In the genomic region with DNA sequence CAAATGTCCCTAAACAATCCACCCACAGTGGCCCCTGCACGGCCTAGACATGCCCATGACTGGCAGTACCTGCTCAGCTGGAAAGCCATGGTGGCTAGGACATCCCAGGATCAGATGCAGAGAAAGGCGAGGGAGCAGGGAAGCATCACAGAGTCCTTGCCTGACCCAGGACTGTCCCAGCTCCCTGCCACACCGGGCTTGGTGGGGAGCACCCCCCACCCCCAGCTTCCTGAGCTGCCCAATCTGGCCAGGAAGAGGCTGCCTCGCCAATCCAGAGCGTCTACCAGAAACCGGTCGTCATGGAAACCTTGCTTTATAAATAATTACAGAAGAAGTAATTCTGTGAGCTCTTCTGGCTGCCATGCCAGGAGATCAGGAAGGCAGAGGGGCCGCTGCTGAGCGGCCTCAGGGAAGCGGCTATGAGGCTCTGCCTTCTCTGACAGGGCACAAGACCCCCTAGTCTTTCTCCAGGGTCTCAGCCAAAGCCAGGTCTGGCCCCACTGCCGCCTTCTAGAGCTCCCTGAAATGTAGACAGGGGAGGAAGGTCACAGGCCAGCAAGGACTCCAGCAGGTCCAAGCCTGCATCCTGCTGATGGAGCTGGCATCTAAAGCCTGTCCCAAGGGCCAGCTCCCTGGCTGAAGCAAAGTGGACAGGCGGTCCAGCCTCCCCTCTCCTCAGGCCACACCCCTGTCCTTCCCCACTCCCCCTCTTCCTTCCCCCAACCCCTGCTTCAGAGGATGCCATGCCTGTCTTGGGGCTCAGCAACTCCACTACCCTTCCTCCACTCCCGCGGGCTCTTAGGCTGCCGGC, we compare ENCODE assay signal across 8 cellular contexts. TPM values are rescaled to one million over a fixed set of nuclear protein-coding genes. Genes with fewer than 3 reads are reported as not detected.
DNase-seq lines count a peak whose midpoint lies in the region; ATAC-seq and TF ChIP-seq lines count a peak whose summit lies in the region.

No MANE protein-coding gene starts in this region.

- no TSS peak for BruUV-seq in HCT116 (replicated peaks; lab: Mats Ljungman, UMichigan)

- peak overlapping the region; percentile 86 for H3K27ac Mint-ChIP-seq in activated CD4-positive, alpha-beta T cell treated with anti-CD3 and anti-CD28 coated beads for 36 hours
- H3K27ac Mint-ChIP-seq in endothelial cell (ENCODE audit: unreplicated experiment) (peak overlapping the region; percentile 74), neural crest cell (ENCODE audit: unreplicated experiment) (peak overlapping the region; percentile 57)

- H3K9ac ChIP-seq in HCT116 (ENCODE audit: low read length): peak overlapping the region; percentile 27; the same call in 1 of the 2 replicates

- no peaks in the 10 kb centered on the region for H4K20me1 ChIP-seq in HCT116 (ENCODE audit: insufficient read depth)

- CTCF ChIA-PET in HCT116 (lab: Charles Lee): interaction anchor here (1.1 to 1.3 kb wide), 4 partner anchors 20 to 79 kb away, joined by 3 to 5 read pairs (median 4); a partner anchor contains a TSS
- CTCF ChIA-PET in activated CD4-positive, alpha-beta T cell treated with anti-CD3 and anti-CD28 coated beads for 36 hours (lab: Charles Lee): interaction anchor here (0.6 to 3.3 kb wide), 12 partner anchors 19 to 308 kb away, joined by 3 to 14 read pairs (median 3); a partner anchor contains a TSS

- peaks cover 52% of the 10 kb centered on the region for H3K4me1 Mint-ChIP-seq in activated CD4-positive, alpha-beta T cell treated with anti-CD3 and anti-CD28 coated beads for 36 hours
- H3K4me1 Mint-ChIP-seq in endothelial cell (ENCODE audit: unreplicated experiment): peaks cover 4% of the 10 kb centered on the region
- H3K4me1 Mint-ChIP-seq in neural crest cell: peaks cover 45% of the 10 kb centered on the region

- no peaks in the 10 kb centered on the region for H3K9me3 Mint-ChIP-seq in activated CD4-positive, alpha-beta T cell treated with anti-CD3 and anti-CD28 coated beads for 36 hours (ENCODE audit: low read depth)
- no peaks in the 10 kb centered on the region for H3K9me3 Mint-ChIP-seq in endothelial cell (ENCODE audit: unreplicated experiment)
- no peaks in the 10 kb centered on the region for H3K9me3 Mint-ChIP-seq in neural crest cell

- H3K36me3 ChIP-seq in HCT116 (ENCODE audit: control insufficient read depth in 1 of 2, insufficient read depth in 2 of 2, low read length in 2 of 2): peaks cover 0 to 3% of the 10 kb centered on the region in 2 experiments; a peak in 1 of 4 replicates

- no peak overlapping the region for H2AFZ ChIP-seq in HCT116 (ENCODE audit: low read depth, low read length, poor library complexity, severe bottlenecking)

- peak overlapping the region; percentile 51 for H3K27ac ChIP-seq in HCT116 (ENCODE audit: low read depth, low read length)

- no peaks in the 10 kb centered on the region for H3K27me3 Mint-ChIP-seq in activated CD4-positive, alpha-beta T cell treated with anti-CD3 and anti-CD28 coated beads for 36 hours
- H3K27me3 Mint-ChIP-seq in endothelial cell (ENCODE audit: unreplicated experiment): peaks cover 6% of the 10 kb centered on the region
- H3K27me3 Mint-ChIP-seq in neural crest cell (ENCODE audit: low read depth): no peaks in the 10 kb centered on the region

- intact Hi-C loops in HCT116 (cut with micrococcal nuclease): no loop called here
- intact Hi-C loops in activated CD4-positive, alpha-beta T cell treated with anti-CD3 and anti-CD28 coated beads for 36 hours (cut with DNase I, micrococcal nuclease): loop anchor here (1.0 to 5.0 kb wide), 5 partner anchors 34 to 426 kb away; a partner anchor contains a TSS

- peak overlapping the region; percentile 24 for H3K4me2 ChIP-seq in HCT116 (ENCODE audit: low read length)

- no peak for TF ChIP-seq POLR2A in HCT116 (IDR thresholded peaks at IDR 0.05; ENCODE audit: borderline replicate concordance, extremely low read depth, insufficient read depth, insufficient read length)

- H3K4me3 ChIP-seq in HCT116 (replicated peaks in 1 of 2; ENCODE audit: low read depth in 1 of 2, low read length in 2 of 2): no peak overlapping the region

- peak overlapping the region; percentile 57 for H3K4me3 Mint-ChIP-seq in activated CD4-positive, alpha-beta T cell treated with anti-CD3 and anti-CD28 coated beads for 36 hours
- H3K4me3 Mint-ChIP-seq in endothelial cell (ENCODE audit: unreplicated experiment) (no peak overlapping the region), neural crest cell (no peak overlapping the region)

- POLR2A ChIA-PET in HCT116 (lab: Charles Lee): no interaction called here
- POLR2A ChIA-PET in activated CD4-positive, alpha-beta T cell treated with anti-CD3 and anti-CD28 coated beads for 36 hours (lab: Charles Lee): interaction anchor here (1.2 kb wide), 1 partner anchor 33 kb away, joined by 4 read pairs; no protein-coding TSS in a partner anchor

- no peak for TF ChIP-seq CTCF in HCT116 (IDR thresholded peaks at IDR 0.05 in 2 of 3, conservative IDR thresholded peaks at IDR 0.05 in 1 of 3; ENCODE audit: borderline replicate concordance in 1 of 3, insufficient read depth in 1 of 3, low read depth in 2 of 3, low read length in 2 of 3)
- no peak for TF ChIP-seq CTCF in endothelial cell (IDR thresholded peaks at IDR 0.05; ENCODE audit: unreplicated experiment)
- no peak for TF ChIP-seq CTCF in neural crest cell (conservative IDR thresholded peaks at IDR 0.05)

- no peaks in the 10 kb centered on the region for H3K27me3 ChIP-seq in HCT116 (ENCODE audit: insufficient read depth, low read length)

- H3K79me2 ChIP-seq in HCT116 (ENCODE audit: insufficient read depth, low read length): peaks cover 66% of the 10 kb centered on the region

- no peaks in the 10 kb centered on the region for H3K9me3 ChIP-seq in HCT116 (ENCODE audit: control insufficient read depth in 1 of 2, insufficient read depth in 1 of 2, low read depth in 1 of 2, low read length in 2 of 2)

- ATAC-seq in HCT116: no peak
- ATAC-seq in activated CD4-positive, alpha-beta T cell treated with anti-CD3 and anti-CD28 coated beads for 36 hours: peak; percentile 64

- no peak for TF ChIP-seq RAD21 in HCT116 (IDR thresholded peaks at IDR 0.05; ENCODE audit: low read depth)

- H3K9me2 ChIP-seq in HCT116 (ENCODE audit: insufficient read depth): no peaks in the 10 kb centered on the region

- RAD21 ChIA-PET in HCT116 (lab: Charles Lee; ENCODE audit: low non-redundant PET in 1 of 2, low total read pairs in 2 of 2, uncharacterized antibody in 2 of 2, unreplicated experiment in 2 of 2): interaction anchor here in 1 of 2 experiments (0.6 kb wide), 1 partner anchor 283 kb away, joined by 3 read pairs; no protein-coding TSS in a partner anchor

- DNase-seq in D341Med (ENCODE audit: low spot score) (peak; percentile 33), HCT116 (ENCODE audit: low read depth, low spot score) (no peak), endothelial cell (ENCODE audit: low spot score) (peak; percentile 42), neural crest cell (ENCODE audit: low read depth, low spot score) (no peak), HPDE6-E6E7 (ENCODE audit: extremely low spot score) (no peak), GM03348 (ENCODE audit: low spot score) (no peak), HuH-7 (ENCODE audit: low spot score) (no peak)
- peak; percentile 72 for DNase-seq in activated CD4-positive, alpha-beta T cell treated with anti-CD3 and anti-CD28 coated beads for 36 hours

- H3K4me1 ChIP-seq in HCT116 (ENCODE audit: control insufficient read depth in 1 of 2, insufficient read depth in 2 of 2, low read length in 2 of 2): peaks cover 40 to 69% of the 10 kb centered on the region in 2 experiments

- peaks cover 3% of the 10 kb centered on the region for H3K36me3 Mint-ChIP-seq in activated CD4-positive, alpha-beta T cell treated with anti-CD3 and anti-CD28 coated beads for 36 hours (ENCODE audit: low read depth)
- H3K36me3 Mint-ChIP-seq in endothelial cell (ENCODE audit: low read depth, unreplicated experiment) (no peaks in the 10 kb centered on the region), neural crest cell (ENCODE audit: low read depth) (peaks cover 10% of the 10 kb centered on the region)

TF ChIP-seq in HCT116, 20 proteins besides CTCF, POLR2A, EP300 and RAD21:
- TF ChIP-seq SP1 (IDR thresholded peaks at IDR 0.05; ENCODE audit: low read depth) (no peak), SIN3A (IDR thresholded peaks at IDR 0.05; ENCODE audit: low read depth) (no peak), EZH2phosphoT487 (IDR thresholded peaks at IDR 0.05; ENCODE audit: borderline replicate concordance) (no peak), FOSL1 (IDR thresholded peaks at IDR 0.05; ENCODE audit: low read depth) (no peak)
- TF ChIP-seq, protein P1, sequence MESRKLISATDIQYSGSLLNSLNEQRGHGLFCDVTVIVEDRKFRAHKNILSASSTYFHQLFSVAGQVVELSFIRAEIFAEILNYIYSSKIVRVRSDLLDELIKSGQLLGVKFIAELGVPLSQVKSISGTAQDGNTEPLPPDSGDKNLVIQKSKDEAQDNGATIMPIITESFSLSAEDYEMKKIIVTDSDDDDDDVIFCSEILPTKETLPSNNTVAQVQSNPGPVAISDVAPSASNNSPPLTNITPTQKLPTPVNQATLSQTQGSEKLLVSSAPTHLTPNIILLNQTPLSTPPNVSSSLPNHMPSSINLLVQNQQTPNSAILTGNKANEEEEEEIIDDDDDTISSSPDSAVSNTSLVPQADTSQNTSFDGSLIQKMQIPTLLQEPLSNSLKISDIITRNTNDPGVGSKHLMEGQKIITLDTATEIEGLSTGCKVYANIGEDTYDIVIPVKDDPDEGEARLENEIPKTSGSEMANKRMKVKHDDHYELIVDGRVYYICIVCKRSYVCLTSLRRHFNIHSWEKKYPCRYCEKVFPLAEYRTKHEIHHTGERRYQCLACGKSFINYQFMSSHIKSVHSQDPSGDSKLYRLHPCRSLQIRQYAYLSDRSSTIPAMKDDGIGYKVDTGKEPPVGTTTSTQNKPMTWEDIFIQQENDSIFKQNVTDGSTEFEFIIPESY (IDR thresholded peaks at IDR 0.05; ENCODE audit: extremely low read depth, insufficient replicate concordance, low read length): no peak

RNA-seq across cellular contexts. Expression of a gene that starts 34.6 kb away (rescaled TPM):
- total RNA-seq in HCT116 (2021; ENCODE audit: unreplicated experiment): 162 TPM
- 206 TPM in 2 replicates for polyA plus RNA-seq in HCT116 (2012)
- total RNA-seq in activated CD4-positive, alpha-beta T cell treated with anti-CD3 and anti-CD28 coated beads for 36 hours: 10 to 100 TPM; 93.8 to 99.2 TPM
- total RNA-seq in endothelial cell (ENCODE audit: unreplicated experiment): 35.1 TPM
- 107 and 110 TPM in 2 replicates for total RNA-seq in neural crest cell

Comparison
In these comparisons a context has a peak if more than half of its experiments do, and no peak if none do; other contexts are left out.
1. DNase-seq: peak in D341Med (single experiment), activated CD4-positive, alpha-beta T cell treated with anti-CD3 and anti-CD28 coated beads for 36 hours (single experiment) and endothelial cell (single experiment); none in HCT116 (single experiment), neural crest cell (single experiment), HPDE6-E6E7 (single experiment), GM03348 (single experiment) and HuH-7 (single experiment).
2. Peak in every context shown above with its lines, with median percentiles within 50 percentile points of each other: H3K27ac Mint-ChIP-seq.